In the genomic region with DNA sequence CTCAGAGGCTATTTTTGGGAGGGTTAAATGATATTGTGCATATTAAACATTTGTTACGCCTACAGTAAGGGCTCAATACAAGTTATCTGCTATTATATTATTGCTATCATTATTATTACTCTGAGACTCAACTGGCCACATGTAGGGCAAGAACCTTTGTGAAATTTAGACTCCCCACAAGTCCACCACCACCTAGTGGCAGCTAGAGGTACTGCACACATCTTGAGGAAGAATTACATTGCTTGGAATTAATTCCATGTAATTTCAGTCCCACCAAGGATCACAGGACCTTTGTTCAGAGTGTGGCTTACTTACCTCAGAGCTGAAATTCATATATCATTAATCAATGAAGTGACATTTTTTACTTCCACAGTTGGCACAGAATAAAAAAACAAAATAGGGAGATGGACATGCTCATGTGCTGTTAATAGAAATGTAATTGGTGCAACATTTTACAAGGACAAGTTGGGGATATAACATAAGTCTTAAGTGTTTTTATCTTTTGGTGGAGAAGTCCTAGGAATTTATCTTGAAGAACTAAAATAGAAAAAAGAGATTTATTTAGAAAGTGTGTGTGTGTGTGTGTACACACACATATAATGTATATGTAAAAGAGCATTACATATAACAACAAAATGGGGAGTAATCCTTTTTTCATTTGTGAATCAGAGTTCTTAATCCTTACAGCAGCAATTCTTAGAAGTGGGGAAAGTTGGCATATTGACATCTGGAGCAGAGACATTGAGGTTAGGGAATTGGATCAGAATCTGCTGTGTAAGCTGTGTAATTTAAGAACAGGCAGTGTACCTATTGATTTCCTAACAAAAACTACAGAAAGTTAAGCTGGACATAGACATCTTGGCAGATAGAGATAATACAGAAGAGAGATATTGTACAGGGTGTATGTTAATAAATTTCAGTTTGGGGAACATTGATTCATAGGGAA, we compare ENCODE assay signal across 8 cellular contexts. TPM values are rescaled to one million over a fixed set of nuclear protein-coding genes. Genes with fewer than 3 reads are reported as not detected.
DNase-seq lines count a peak whose midpoint lies in the region; ATAC-seq and TF ChIP-seq lines count a peak whose summit lies in the region.

No MANE protein-coding gene starts in this region.

- ATAC-seq in HG02798 (IDR thresholded peaks at IDR 0.05; ENCODE audit: poor library complexity, unreplicated experiment) = peak; percentile 59
- ATAC-seq in activated B cell treated with CpG ODN at 0.5 μM for 24 hours (ENCODE audit: low read depth) = peak; percentile 75
- peak; percentile 78 for ATAC-seq in left lung

- no peaks in the 10 kb centered on the region for H3K27me3 Mint-ChIP-seq in activated B cell treated with CpG ODN at 0.5 μM for 24 hours

- no peaks in the 10 kb centered on the region for H3K9me3 Mint-ChIP-seq in activated B cell treated with CpG ODN at 0.5 μM for 24 hours

- H3K27ac Mint-ChIP-seq in activated B cell treated with CpG ODN at 0.5 μM for 24 hours = no peak overlapping the region

- H3K9me3 ChIP-seq in left lung = no peaks in the 10 kb centered on the region

- no peak overlapping the region for H3K27ac ChIP-seq in left lung

- no peaks in the 10 kb centered on the region for H3K4me1 Mint-ChIP-seq in activated B cell treated with CpG ODN at 0.5 μM for 24 hours

- TF ChIP-seq CTCF in GM10248 (IDR thresholded peaks at IDR 0.05; ENCODE audit: control extremely low read depth, extremely low read depth, low read depth, missing control alignments) (peak; percentile 88), activated B cell treated with CpG ODN at 0.5 μM for 24 hours (IDR thresholded peaks at IDR 0.05) (peak; percentile 59), left lung (IDR thresholded peaks at IDR 0.05) (peak; percentile 86 to 97)

- H3K27me3 ChIP-seq in left lung = no peaks in the 10 kb centered on the region

- no peak overlapping the region for H3K4me3 Mint-ChIP-seq in activated B cell treated with CpG ODN at 0.5 μM for 24 hours

- DNase-seq in GM10248 (ENCODE audit: extremely low spot score) (peak; percentile 55), NCI-H2196 treated with DMSO at 0.1 percent for 48 hours (lab: John Stamatoyannopoulos, UW; ENCODE audit: unreplicated experiment) (peak; percentile 16), activated B cell treated with CpG ODN at 0.5 μM for 24 hours (peak; percentile 21), cerebellum (ENCODE audit: low spot score) (peak; percentile 23), left lung (peak in 1 of 2 donors; percentile 51), 8988T (no peak)
- peak; percentile 42 to 61 for DNase-seq in stimulated activated CD4-positive, alpha-beta T cell treated with anti-CD3 and anti-CD28 coated beads, Interleukin-4, amount 100 ng/mL, for 48 hours (ENCODE audit: low read depth in 2 of 2)

- H3K4me3 ChIP-seq in left lung = no peak overlapping the region

- no peaks in the 10 kb centered on the region for H3K4me1 ChIP-seq in left lung

- H3K36me3 ChIP-seq in left lung = peaks cover 0 to 11% of the 10 kb centered on the region in 2 donors

- POLR2A ChIA-PET in GM10248 (lab: Yijun Ruan, JAX) = no interaction called here
- POLR2A ChIA-PET in activated B cell treated with CpG ODN at 0.5 μM for 24 hours (lab: Charles Lee) = no interaction called here

- intact Hi-C loops in activated B cell treated with CpG ODN at 0.5 μM for 24 hours (cut with micrococcal nuclease) (loop anchor here (5.0 kb wide), 1 partner anchor 1276 kb away; no protein-coding TSS in a partner anchor), left lung (cut with DNase I) (no loop called here)

- peaks cover 5% of the 10 kb centered on the region for H3K36me3 Mint-ChIP-seq in activated B cell treated with CpG ODN at 0.5 μM for 24 hours (ENCODE audit: low read depth)

- CTCF ChIA-PET in GM10248 (lab: Yijun Ruan, JAX) = interaction anchor here (0.7 to 3.4 kb wide), 26 partner anchors 9 to 1223 kb away, joined by 3 to 24 read pairs (median 6); a partner anchor contains a TSS
- CTCF ChIA-PET in activated B cell treated with CpG ODN at 0.5 μM for 24 hours (lab: Charles Lee) = interaction anchor here (1.2 to 2.3 kb wide), 6 partner anchors 9 to 115 kb away, joined by 3 to 9 read pairs (median 4); no protein-coding TSS in a partner anchor

RNA-seq across cellular contexts. Expression of a gene that starts 11.2 kb away (rescaled TPM):
- total RNA-seq in activated B cell treated with CpG ODN at 0.5 μM for 24 hours (13.0 and 13.2 TPM in 2 replicates), cerebellum (30.7 TPM), left lung (10 to 100 TPM; 30.7 to 31.7 TPM)

RNA-seq across cellular contexts. Expression of a gene that starts 34.8 kb away (rescaled TPM):
- total RNA-seq in activated B cell treated with CpG ODN at 0.5 μM for 24 hours (0.29 TPM in 1 of 2 replicates, not detected in the other), cerebellum (38.7 TPM), left lung (under 1 TPM in 1 of 2 donors, not detected in 1; 0.58 TPM)

Comparison
In these comparisons a context has a peak if more than half of its experiments do, and no peak if none do; other contexts are left out.
1. RNA of a gene that starts 34.8 kb away (total RNA-seq): 38.7 TPM in cerebellum (single experiment); 0.58 TPM in left lung and 0.29 TPM in activated B cell treated with CpG ODN at 0.5 μM for 24 hours; every median in the first group is over 10 times any median in the second.
2. Peak in every context shown above with its lines, with median percentiles within 50 percentile points of each other: CTCF ChIP-seq and ATAC-seq.